12 cellular contexts compared by ENCODE assay signal in genomic region chr5:58231041-58231440, GRCh38.
"Had no signal": no experiment of that assay in that cellular context is flagged by ENCODE, and none has a peak within 500 bp of the region (broad histone marks: within the 10 kb centered on the region; RNA-seq: fewer than 3 reads in every experiment).

No MANE protein-coding gene starts in this region.

- H3K4me1 ChIP-seq: adrenal gland, right lobe of liver had no signal

- H3K36me3 ChIP-seq: adrenal gland, right lobe of liver, spleen had no signal

- H3K9me3 ChIP-seq: adrenal gland, right lobe of liver, spleen had no signal

- ATAC-seq: esophagus mucosa; right lobe of liver; stimulated activated memory B cell treated with anti-CD40 and anti-IgM and Interleukin-4, amounts not matched to agents 10 μg/mL and 1 μg/mL and 100 μg/mL, for 72 hours had no signal

- H3K27ac ChIP-seq: adrenal gland, right lobe of liver, spleen, VCaP had no signal

- DNase-seq: activated CD4-positive, alpha-beta memory T cell treated with anti-CD3 and anti-CD28 coated beads, Interleukin-2, amount 10 ng/mL, durations not matched to agents 7 days and 5 days; activated CD4-positive, alpha-beta T cell treated with anti-CD3 and anti-CD28 coated beads for 4 hours; activated naive CD4-positive, alpha-beta T cell treated with anti-CD3 and anti-CD28 coated beads, Interleukin-2, amount 10 ng/mL, durations not matched to agents 7 days and 5 days; activated T-cell treated with anti-CD3 and anti-CD28 coated beads, Interleukin-2, amount 50 U/mL, for 24 hours; adrenal gland; nephron progenitor cell; right lobe of liver; spleen; stimulated activated CD4-positive, alpha-beta T cell treated with anti-CD3 and anti-CD28 coated beads, Interleukin-1b, Interleukin-23, amount 100 ng/mL, for 48 hours had no signal

- H3K4me3 ChIP-seq: adrenal gland, right lobe of liver, spleen had no signal

- H3K27me3 ChIP-seq: adrenal gland, right lobe of liver, spleen had no signal
